Comparison of ENCODE assay signal across 20 cellular contexts in genomic region chr2:58973831-58974281, GRCh38.
DNase-seq lines count a peak whose midpoint lies in the region; ATAC-seq lines count a peak whose summit lies in the region.
"Had no signal": no experiment of that assay in that cellular context is flagged by ENCODE, and none has a peak within 500 bp of the region (broad histone marks: within the 10 kb centered on the region; RNA-seq: fewer than 3 reads in every experiment).

No MANE protein-coding gene starts in this region.

- H3K4me3 Mint-ChIP-seq in effector memory CD8-positive, alpha-beta T cell, result no peak overlapping the region
- H3K4me3 Mint-ChIP-seq: activated CD4-positive, alpha-beta T cell treated with anti-CD3 and anti-CD28 coated beads, Interleukin-2, amount 10 ng/mL, durations not matched to agents 7 days and 5 days; activated naive CD4-positive, alpha-beta T cell treated with anti-CD3 and anti-CD28 coated beads, Interleukin-2, amount 50 U/mL, for 24 hours; activated T-cell treated with anti-CD3 and anti-CD28 coated beads, Interleukin-2, amount 50 U/mL, for 24 hours; CD4-positive, alpha-beta T cell; naive thymus-derived CD4-positive, alpha-beta T cell; stimulated activated naive B cell treated with anti-CD40 and anti-IgM and Interleukin-4, amounts not matched to agents 10 μg/mL and 1 μg/mL and 100 μg/mL, for 72 hours had no signal

- H3K27me3 Mint-ChIP-seq in effector memory CD8-positive, alpha-beta T cell, result no peaks in the 10 kb centered on the region
- H3K27me3 Mint-ChIP-seq: activated CD4-positive, alpha-beta T cell treated with anti-CD3 and anti-CD28 coated beads, Interleukin-2, amount 10 ng/mL, durations not matched to agents 7 days and 5 days; activated naive CD4-positive, alpha-beta T cell treated with anti-CD3 and anti-CD28 coated beads, Interleukin-2, amount 50 U/mL, for 24 hours; activated T-cell treated with anti-CD3 and anti-CD28 coated beads, Interleukin-2, amount 50 U/mL, for 24 hours; CD4-positive, alpha-beta T cell; naive thymus-derived CD4-positive, alpha-beta T cell had no signal

- DNase-seq in NCI-H748 (lab: John Stamatoyannopoulos, UW; ENCODE audit: unreplicated experiment) (peak; percentile 47), NCI-H748 treated with DMSO at 0.1 percent for 48 hours (lab: John Stamatoyannopoulos, UW) (no peak), amniotic epithelial cell (ENCODE audit: low read depth) (peak; percentile 24), left kidney (ENCODE audit: low read depth, low spot score) (peak; percentile 55), GDM1 (lab: John Stamatoyannopoulos, UW) (no peak)
- no peak for DNase-seq in effector memory CD8-positive, alpha-beta T cell
- no peak for DNase-seq in activated CD4-positive, CD25-positive, alpha-beta regulatory T cell (lab: John Stamatoyannopoulos, UW)
- DNase-seq: activated CD4-positive, alpha-beta T cell treated with anti-CD3 and anti-CD28 coated beads, Interleukin-2, amount 10 ng/mL, durations not matched to agents 7 days and 5 days; activated T-cell treated with anti-CD3 and anti-CD28 coated beads, Interleukin-2, amount 50 U/mL, for 24 hours; CD4-positive, alpha-beta T cell; effector memory CD4-positive, alpha-beta T cell; lower lobe of right lung; naive thymus-derived CD4-positive, alpha-beta T cell; NCI-H1048; NCI-H446; OCI-M1; stimulated activated naive B cell treated with anti-CD40 and anti-IgM and Interleukin-4, amounts not matched to agents 10 μg/mL and 1 μg/mL and 100 μg/mL, for 72 hours had no signal

- no peaks in the 10 kb centered on the region for H3K36me3 Mint-ChIP-seq in effector memory CD8-positive, alpha-beta T cell (ENCODE audit: insufficient read depth)
- H3K36me3 Mint-ChIP-seq: activated naive CD4-positive, alpha-beta T cell treated with anti-CD3 and anti-CD28 coated beads, Interleukin-2, amount 50 U/mL, for 24 hours; naive thymus-derived CD4-positive, alpha-beta T cell; stimulated activated naive B cell treated with anti-CD40 and anti-IgM and Interleukin-4, amounts not matched to agents 10 μg/mL and 1 μg/mL and 100 μg/mL, for 72 hours had no signal

- no peak overlapping the region for H3K27ac Mint-ChIP-seq in effector memory CD8-positive, alpha-beta T cell
- H3K27ac Mint-ChIP-seq: activated CD4-positive, alpha-beta T cell treated with anti-CD3 and anti-CD28 coated beads, Interleukin-2, amount 10 ng/mL, durations not matched to agents 7 days and 5 days; activated naive CD4-positive, alpha-beta T cell treated with anti-CD3 and anti-CD28 coated beads, Interleukin-2, amount 50 U/mL, for 24 hours; activated T-cell treated with anti-CD3 and anti-CD28 coated beads, Interleukin-2, amount 50 U/mL, for 24 hours; CD4-positive, alpha-beta T cell; naive thymus-derived CD4-positive, alpha-beta T cell; stimulated activated naive B cell treated with anti-CD40 and anti-IgM and Interleukin-4, amounts not matched to agents 10 μg/mL and 1 μg/mL and 100 μg/mL, for 72 hours had no signal

- no peak for ATAC-seq in GM18511 (IDR thresholded peaks at IDR 0.05; ENCODE audit: unreplicated experiment)
- no peak for ATAC-seq in effector memory CD8-positive, alpha-beta T cell (replicated peaks)
- ATAC-seq: K562; lower lobe of right lung; naive thymus-derived CD4-positive, alpha-beta T cell; stimulated activated naive B cell treated with anti-CD40 and anti-IgM and Interleukin-4, amounts not matched to agents 10 μg/mL and 1 μg/mL and 100 μg/mL, for 72 hours had no signal

- no peaks in the 10 kb centered on the region for H3K4me1 Mint-ChIP-seq in effector memory CD8-positive, alpha-beta T cell (ENCODE audit: low read depth in 2 of 2)
- H3K4me1 Mint-ChIP-seq: activated CD4-positive, alpha-beta T cell treated with anti-CD3 and anti-CD28 coated beads, Interleukin-2, amount 10 ng/mL, durations not matched to agents 7 days and 5 days; activated naive CD4-positive, alpha-beta T cell treated with anti-CD3 and anti-CD28 coated beads, Interleukin-2, amount 50 U/mL, for 24 hours; naive thymus-derived CD4-positive, alpha-beta T cell; stimulated activated naive B cell treated with anti-CD40 and anti-IgM and Interleukin-4, amounts not matched to agents 10 μg/mL and 1 μg/mL and 100 μg/mL, for 72 hours had no signal

- H3K9me3 Mint-ChIP-seq in effector memory CD8-positive, alpha-beta T cell, result peaks cover 0 to 4% of the 10 kb centered on the region in 2 donors
- H3K9me3 Mint-ChIP-seq: activated CD4-positive, alpha-beta T cell treated with anti-CD3 and anti-CD28 coated beads, Interleukin-2, amount 10 ng/mL, durations not matched to agents 7 days and 5 days; activated naive CD4-positive, alpha-beta T cell treated with anti-CD3 and anti-CD28 coated beads, Interleukin-2, amount 50 U/mL, for 24 hours; activated T-cell treated with anti-CD3 and anti-CD28 coated beads, Interleukin-2, amount 50 U/mL, for 24 hours; CD4-positive, alpha-beta T cell; stimulated activated naive B cell treated with anti-CD40 and anti-IgM and Interleukin-4, amounts not matched to agents 10 μg/mL and 1 μg/mL and 100 μg/mL, for 72 hours had no signal

Comparison
In these comparisons a context has a peak if more than half of its experiments do, and no peak if none do; other contexts are left out.
1. DNase-seq: peak in NCI-H748 (single experiment), amniotic epithelial cell (single experiment) and left kidney (single experiment); none in NCI-H748 treated with DMSO at 0.1 percent for 48 hours (single experiment), effector memory CD8-positive, alpha-beta T cell (0 of 3), GDM1 (single experiment) and activated CD4-positive, CD25-positive, alpha-beta regulatory T cell (0 of 4).